Comparison of ENCODE assay signal across 16 cellular contexts in genomic region chr6:148867851-148868250, GRCh38.
DNase-seq lines count a peak whose midpoint lies in the region; ATAC-seq and TF ChIP-seq lines count a peak whose summit lies in the region.
"Had no signal": no experiment of that assay in that cellular context is flagged by ENCODE, and none has a peak within 500 bp of the region (broad histone marks: within the 10 kb centered on the region; RNA-seq: fewer than 3 reads in every experiment).

No MANE protein-coding gene starts in this region.

- H3K27me3 ChIP-seq in brain microvascular endothelial cell (replicated peaks) (no peaks in the 10 kb centered on the region), skeletal muscle satellite cell (ENCODE audit: control insufficient read depth, insufficient read depth, low read length) (no peaks in the 10 kb centered on the region)
- H3K27me3 ChIP-seq: dorsolateral prefrontal cortex, SJCRH30 had no signal

- peaks cover 37% of the 10 kb centered on the region for H3K4me1 ChIP-seq in skeletal muscle satellite cell (ENCODE audit: control insufficient read depth, insufficient read depth, low read length)
- H3K4me1 ChIP-seq: SJCRH30 had no signal

- no peak for ATAC-seq in GM21367 (IDR thresholded peaks at IDR 0.05; ENCODE audit: unreplicated experiment)
- no peak for ATAC-seq in HG03108 (IDR thresholded peaks at IDR 0.05; ENCODE audit: unreplicated experiment)

- no peaks in the 10 kb centered on the region for H3K9me3 Mint-ChIP-seq in activated CD4-positive, alpha-beta memory T cell treated with anti-CD3 and anti-CD28 coated beads for 36 hours
- peaks cover 2% of the 10 kb centered on the region for H3K9me3 Mint-ChIP-seq in activated CD4-positive, alpha-beta memory T cell treated with anti-CD3 and anti-CD28 coated beads, Interleukin-2, amount 10 ng/mL, durations not matched to agents 7 days and 5 days
- no peaks in the 10 kb centered on the region for H3K9me3 Mint-ChIP-seq in HFFc6

- peak overlapping the region; percentile 88 for H3K27ac Mint-ChIP-seq in activated CD4-positive, alpha-beta memory T cell treated with anti-CD3 and anti-CD28 coated beads for 36 hours
- H3K27ac Mint-ChIP-seq in activated CD4-positive, alpha-beta memory T cell treated with anti-CD3 and anti-CD28 coated beads, Interleukin-2, amount 10 ng/mL, durations not matched to agents 7 days and 5 days = no peak overlapping the region
- H3K27ac Mint-ChIP-seq in HFFc6 = peak overlapping the region; percentile 87

- no peaks in the 10 kb centered on the region for H3K27me3 Mint-ChIP-seq in activated CD4-positive, alpha-beta memory T cell treated with anti-CD3 and anti-CD28 coated beads for 36 hours
- H3K27me3 Mint-ChIP-seq in activated CD4-positive, alpha-beta memory T cell treated with anti-CD3 and anti-CD28 coated beads, Interleukin-2, amount 10 ng/mL, durations not matched to agents 7 days and 5 days = no peaks in the 10 kb centered on the region
- peaks cover 6% of the 10 kb centered on the region for H3K27me3 Mint-ChIP-seq in HFFc6 (ENCODE audit: insufficient read depth)

- H3K36me3 ChIP-seq in brain microvascular endothelial cell (replicated peaks) (no peaks in the 10 kb centered on the region), skeletal muscle satellite cell (ENCODE audit: insufficient read depth, low read length) (no peaks in the 10 kb centered on the region)
- H3K36me3 ChIP-seq: SJCRH30 had no signal

- POLR2A ChIA-PET in activated CD4-positive, alpha-beta memory T cell treated with anti-CD3 and anti-CD28 coated beads for 36 hours (lab: Charles Lee) = interaction anchor here (0.9 kb wide), 1 partner anchor 21 kb away, joined by 4 read pairs; no protein-coding TSS in a partner anchor
- POLR2A ChIA-PET in activated CD4-positive, alpha-beta memory T cell treated with anti-CD3 and anti-CD28 coated beads, Interleukin-2, amount 10 ng/mL, durations not matched to agents 7 days and 5 days (lab: Charles Lee) = interaction anchor here (1.1 kb wide), 1 partner anchor 11 kb away, joined by 3 read pairs; no protein-coding TSS in a partner anchor

- TF ChIP-seq CTCF in HFFc6 (IDR thresholded peaks at IDR 0.05) (no peak), brain microvascular endothelial cell (IDR thresholded peaks at IDR 0.05; ENCODE audit: low read depth, low read length, missing control alignments) (no peak)

- peak overlapping the region; percentile 23 for H3K4me3 Mint-ChIP-seq in activated CD4-positive, alpha-beta memory T cell treated with anti-CD3 and anti-CD28 coated beads for 36 hours
- H3K4me3 Mint-ChIP-seq in activated CD4-positive, alpha-beta memory T cell treated with anti-CD3 and anti-CD28 coated beads, Interleukin-2, amount 10 ng/mL, durations not matched to agents 7 days and 5 days = no peak overlapping the region
- H3K4me3 Mint-ChIP-seq in HFFc6 = peak overlapping the region; percentile 78

- no peaks in the 10 kb centered on the region for H3K9me3 ChIP-seq in skeletal muscle satellite cell (replicated peaks; ENCODE audit: low read length)
- H3K9me3 ChIP-seq: SJCRH30 had no signal

- intact Hi-C loops in activated CD4-positive, alpha-beta memory T cell treated with anti-CD3 and anti-CD28 coated beads for 36 hours (cut with micrococcal nuclease) = loop anchor here (1.0 kb wide), 6 partner anchors 12 to 110 kb away; no protein-coding TSS in a partner anchor

- H3K27ac ChIP-seq in brain microvascular endothelial cell = peak overlapping the region; percentile 47
- H3K27ac ChIP-seq: dorsolateral prefrontal cortex, HL-60, SJCRH30 had no signal

- in situ Hi-C loops in brain microvascular endothelial cell (cut with HindIII; ENCODE audit: low pct_ligation_motif_present, low sequenced_read_pairs) = no loop called here

- peak overlapping the region; percentile 7 for H3K9ac ChIP-seq in skeletal muscle satellite cell (ENCODE audit: low read depth, low read length)

- CTCF ChIA-PET in activated CD4-positive, alpha-beta memory T cell treated with anti-CD3 and anti-CD28 coated beads for 36 hours (lab: Charles Lee) = interaction anchor here (0.6 kb wide), 1 partner anchor 290 kb away, joined by 3 read pairs; no protein-coding TSS in a partner anchor
- CTCF ChIA-PET in activated CD4-positive, alpha-beta memory T cell treated with anti-CD3 and anti-CD28 coated beads, Interleukin-2, amount 10 ng/mL, durations not matched to agents 7 days and 5 days (lab: Charles Lee) = no interaction called here

- H3K36me3 Mint-ChIP-seq in activated CD4-positive, alpha-beta memory T cell treated with anti-CD3 and anti-CD28 coated beads for 36 hours = no peaks in the 10 kb centered on the region
- H3K36me3 Mint-ChIP-seq in activated CD4-positive, alpha-beta memory T cell treated with anti-CD3 and anti-CD28 coated beads, Interleukin-2, amount 10 ng/mL, durations not matched to agents 7 days and 5 days (ENCODE audit: low read depth) = no peaks in the 10 kb centered on the region
- 0 out of 2 replicates have a peak, but pooled peaks cover 10% of the 10 kb centered on the region for H3K36me3 Mint-ChIP-seq in HFFc6 (ENCODE audit: low read depth)

- peak; percentile 58 for DNase-seq in activated CD4-positive, alpha-beta memory T cell treated with anti-CD3 and anti-CD28 coated beads for 36 hours
- no peak for DNase-seq in activated CD4-positive, alpha-beta memory T cell treated with anti-CD3 and anti-CD28 coated beads, Interleukin-2, amount 10 ng/mL, durations not matched to agents 7 days and 5 days
- DNase-seq in HFFc6 (peak; percentile 47), brain microvascular endothelial cell (no peak), DMS79 treated with DMSO at 0.1 percent for 48 hours (lab: John Stamatoyannopoulos, UW) (no peak)
- DNase-seq: dorsolateral prefrontal cortex, foreskin melanocyte, Kasumi-1, NCI-H2029 treated with DMSO at 0.1 percent for 48 hours, NCI-H774, SJCRH30 had no signal

- H3K4me2 ChIP-seq in skeletal muscle satellite cell (ENCODE audit: low read length) = peak overlapping the region; percentile 51

- H3K4me3 ChIP-seq in brain microvascular endothelial cell (ENCODE audit: low read depth, low read length) = no peak overlapping the region
- H3K4me3 ChIP-seq in skeletal muscle satellite cell (ENCODE audit: low read length) = no peak overlapping the region
- H3K4me3 ChIP-seq: dorsolateral prefrontal cortex, SJCRH30, skin epidermis had no signal

- H3K4me1 Mint-ChIP-seq in activated CD4-positive, alpha-beta memory T cell treated with anti-CD3 and anti-CD28 coated beads for 36 hours (ENCODE audit: low read depth) = peaks cover 55% of the 10 kb centered on the region
- H3K4me1 Mint-ChIP-seq in activated CD4-positive, alpha-beta memory T cell treated with anti-CD3 and anti-CD28 coated beads, Interleukin-2, amount 10 ng/mL, durations not matched to agents 7 days and 5 days = peaks cover 20% of the 10 kb centered on the region
- peaks cover 65% of the 10 kb centered on the region for H3K4me1 Mint-ChIP-seq in HFFc6 (ENCODE audit: low read depth)

Comparison
In these comparisons a context has a peak if more than half of its experiments do, and no peak if none do; other contexts are left out.
1. DNase-seq: peak in activated CD4-positive, alpha-beta memory T cell treated with anti-CD3 and anti-CD28 coated beads for 36 hours (single experiment) and HFFc6 (single experiment); none in activated CD4-positive, alpha-beta memory T cell treated with anti-CD3 and anti-CD28 coated beads, Interleukin-2, amount 10 ng/mL, durations not matched to agents 7 days and 5 days (single experiment), brain microvascular endothelial cell (single experiment) and DMS79 treated with DMSO at 0.1 percent for 48 hours (single experiment).